Comparison of ENCODE assay signal across 22 cellular contexts in genomic region chr12:122354958-122355641, GRCh38.
DNase-seq lines count a peak whose midpoint lies in the region; ATAC-seq and TF ChIP-seq lines count a peak whose summit lies in the region.
"Had no signal": no experiment of that assay in that cellular context is flagged by ENCODE, and none has a peak within 500 bp of the region (broad histone marks: within the 10 kb centered on the region; RNA-seq: fewer than 3 reads in every experiment).

No MANE protein-coding gene starts in this region.

- no TSS peak for BruUV-seq in Caco-2 (replicated peaks; lab: Mats Ljungman, UMichigan)

- H3K27me3 Mint-ChIP-seq in Caco-2 (ENCODE audit: insufficient read depth, unreplicated experiment), result no peaks in the 10 kb centered on the region
- H3K27me3 Mint-ChIP-seq: activated CD4-positive, alpha-beta T cell treated with anti-CD3 and anti-CD28 coated beads, Interleukin-2, amount 10 ng/mL, durations not matched to agents 7 days and 5 days; IgD-negative memory B cell; naive B cell; stimulated activated naive B cell treated with anti-CD40 and anti-IgM and Interleukin-4, amounts not matched to agents 10 μg/mL and 1 μg/mL and 100 μg/mL, for 72 hours had no signal

- no peak for TF ChIP-seq POLR2A in gastrocnemius medialis (IDR thresholded peaks at IDR 0.05)

- peaks cover 12 to 67% of the 10 kb centered on the region in 2 donors for H3K36me3 ChIP-seq in gastrocnemius medialis
- peaks cover 3% of the 10 kb centered on the region; the same call in 1 of the 2 replicates for H3K36me3 ChIP-seq in Caco-2 (ENCODE audit: control insufficient read depth, insufficient read depth, low read length)

- H3K27ac ChIP-seq in gastrocnemius medialis, result peak overlapping the region; percentile 67 to 79 (median 78)
- H3K27ac ChIP-seq: 22Rv1, hepatocyte, lower lobe of right lung, SJCRH30 had no signal

- intact Hi-C loops in gastrocnemius medialis (cut with DNase I; ENCODE audit: low total_unique reads), result loop anchor here (5.0 kb wide), 1 partner anchor 117 kb away; no protein-coding TSS in a partner anchor
- intact Hi-C loops in Caco-2 (cut with micrococcal nuclease; ENCODE audit: unreplicated experiment), result no loop called here
- intact Hi-C loops in left cardiac atrium (cut with DNase I), result no loop called here

- H3K4me1 Mint-ChIP-seq in Caco-2 (ENCODE audit: low read depth, unreplicated experiment), result no peaks in the 10 kb centered on the region

- no peak overlapping the region for H3K27ac Mint-ChIP-seq in Caco-2 (ENCODE audit: unreplicated experiment)
- H3K27ac Mint-ChIP-seq: activated CD4-positive, alpha-beta T cell treated with anti-CD3 and anti-CD28 coated beads, Interleukin-2, amount 10 ng/mL, durations not matched to agents 7 days and 5 days; IgD-negative memory B cell; naive B cell; stimulated activated naive B cell treated with anti-CD40 and anti-IgM and Interleukin-4, amounts not matched to agents 10 μg/mL and 1 μg/mL and 100 μg/mL, for 72 hours had no signal

- H3K36me3 Mint-ChIP-seq in Caco-2 (ENCODE audit: insufficient read depth, unreplicated experiment), result peaks cover 77% of the 10 kb centered on the region

- H3K4me1 ChIP-seq in gastrocnemius medialis (peaks cover 10 to 18% of the 10 kb centered on the region in 2 donors), Caco-2 (no peaks in the 10 kb centered on the region)
- H3K4me1 ChIP-seq: SJCRH30 had no signal

- H3K27me3 ChIP-seq in gastrocnemius medialis (no peaks in the 10 kb centered on the region), Caco-2 (replicated peaks; ENCODE audit: control insufficient read depth, insufficient read depth, low read length) (no peaks in the 10 kb centered on the region)
- H3K27me3 ChIP-seq: hepatocyte, SJCRH30 had no signal

- DNase-seq in DMS 273 (lab: John Stamatoyannopoulos, UW; ENCODE audit: unreplicated experiment) (peak; percentile 79), DMS 273 treated with DMSO at 0.1 percent for 48 hours (lab: John Stamatoyannopoulos, UW) (no peak), NCI-H82 (lab: John Stamatoyannopoulos, UW) (peak; percentile 93), cerebellum (ENCODE audit: low spot score) (peak; percentile 70), gastrocnemius medialis (peak; percentile 64 to 84), Caco-2 (no peak), left cardiac atrium (no peak)
- no peak for DNase-seq in activated CD4-positive, alpha-beta T cell treated with anti-CD3 and anti-CD28 coated beads for 1 hour
- DNase-seq: activated CD4-positive, alpha-beta T cell treated with anti-CD3 and anti-CD28 coated beads, Interleukin-2, amount 10 ng/mL, durations not matched to agents 7 days and 5 days; activated gamma-delta T cell; central memory CD4-positive, alpha-beta T cell; COR-L47; lower lobe of right lung; midbrain; naive B cell; NCI-H187; stimulated activated naive B cell treated with anti-CD40 and anti-IgM and Interleukin-4, amounts not matched to agents 10 μg/mL and 1 μg/mL and 100 μg/mL, for 72 hours; T1000 had no signal

- no peaks in the 10 kb centered on the region for H3K9me3 ChIP-seq in gastrocnemius medialis
- no peaks in the 10 kb centered on the region for H3K9me3 ChIP-seq in Caco-2
- H3K9me3 ChIP-seq: lower lobe of right lung, SJCRH30 had no signal

- H3K4me3 ChIP-seq in gastrocnemius medialis (no peak overlapping the region), Caco-2 (ENCODE audit: low read depth, low read length) (no peak overlapping the region)
- H3K4me3 ChIP-seq: hepatocyte, lower lobe of right lung, SJCRH30 had no signal

- H3K4me3 Mint-ChIP-seq in Caco-2 (ENCODE audit: unreplicated experiment), result no peak overlapping the region
- H3K4me3 Mint-ChIP-seq: activated CD4-positive, alpha-beta T cell treated with anti-CD3 and anti-CD28 coated beads, Interleukin-2, amount 10 ng/mL, durations not matched to agents 7 days and 5 days; IgD-negative memory B cell; naive B cell; stimulated activated naive B cell treated with anti-CD40 and anti-IgM and Interleukin-4, amounts not matched to agents 10 μg/mL and 1 μg/mL and 100 μg/mL, for 72 hours had no signal

- ATAC-seq in gastrocnemius medialis (peak; percentile 77 to 85), left cardiac atrium (no peak)
- ATAC-seq: lower lobe of right lung; stimulated activated naive B cell treated with anti-CD40 and anti-IgM and Interleukin-4, amounts not matched to agents 10 μg/mL and 1 μg/mL and 100 μg/mL, for 72 hours had no signal

- POLR2A ChIA-PET in Caco-2 (lab: Charles Lee), result no interaction called here

- CTCF ChIA-PET in Caco-2 (lab: Charles Lee), result interaction anchor here (0.9 kb wide), 1 partner anchor 14 kb away, joined by 3 read pairs; no protein-coding TSS in a partner anchor

- TF ChIP-seq CTCF in gastrocnemius medialis (IDR thresholded peaks at IDR 0.05 in 4 of 5, conservative IDR thresholded peaks at IDR 0.05 in 1 of 5) (no peak), Caco-2 (IDR thresholded peaks at IDR 0.05; ENCODE audit: insufficient read depth in 1 of 2, low read depth in 1 of 2, low read length in 1 of 2, severe bottlenecking in 1 of 2, unreplicated experiment in 1 of 2) (no peak)

- no peaks in the 10 kb centered on the region for H3K9me3 Mint-ChIP-seq in Caco-2 (ENCODE audit: unreplicated experiment)
- H3K9me3 Mint-ChIP-seq: IgD-negative memory B cell; naive B cell; stimulated activated naive B cell treated with anti-CD40 and anti-IgM and Interleukin-4, amounts not matched to agents 10 μg/mL and 1 μg/mL and 100 μg/mL, for 72 hours had no signal

- in situ Hi-C loops in gastrocnemius medialis (cut with MboI; ENCODE audit: low sequenced_read_pairs in 4 of 4), result no loop called here

Comparison
In these comparisons a context has a peak if more than half of its experiments do, and no peak if none do; other contexts are left out.
1. DNase-seq: peak in DMS 273 (single experiment), NCI-H82 (single experiment), cerebellum (single experiment) and gastrocnemius medialis (2 of 2); none in DMS 273 treated with DMSO at 0.1 percent for 48 hours (single experiment), activated CD4-positive, alpha-beta T cell treated with anti-CD3 and anti-CD28 coated beads for 1 hour (single experiment), Caco-2 (0 of 2) and left cardiac atrium (single experiment).
2. ATAC-seq: peak in gastrocnemius medialis (2 of 2); none in left cardiac atrium (0 of 2).